In genomic region chr6:89410231-89411018, GRCh38 we compare ENCODE assay signal across 9 cellular contexts. TPM values are rescaled to one million over a fixed set of nuclear protein-coding genes. Genes with fewer than 3 reads are reported as not detected.
DNase-seq lines count a peak whose midpoint lies in the region; ATAC-seq and TF ChIP-seq lines count a peak whose summit lies in the region.
"Had no signal": no experiment of that assay in that cellular context is flagged by ENCODE, and none has a peak within 500 bp of the region (broad histone marks: within the 10 kb centered on the region; RNA-seq: fewer than 3 reads in every experiment).

No MANE protein-coding gene starts in this region.

- H3K9me3 Mint-ChIP-seq in activated naive CD4-positive, alpha-beta T cell treated with anti-CD3 and anti-CD28 coated beads, Interleukin-2, amount 50 U/mL, for 24 hours = no peaks in the 10 kb centered on the region
- H3K9me3 Mint-ChIP-seq in activated CD4-positive, alpha-beta memory T cell treated with anti-CD3 and anti-CD28 coated beads for 36 hours = no peaks in the 10 kb centered on the region
- H3K9me3 Mint-ChIP-seq in type B pancreatic cell = no peaks in the 10 kb centered on the region

- H3K9me3 ChIP-seq in left lung = no peaks in the 10 kb centered on the region
- H3K9me3 ChIP-seq: SJSA1 had no signal

- CTCF ChIA-PET in activated CD4-positive, alpha-beta memory T cell treated with anti-CD3 and anti-CD28 coated beads for 36 hours (lab: Charles Lee) = interaction anchor here (0.8 to 4.1 kb wide), 2 partner anchors 39 to 200 kb away, joined by 4 to 22 read pairs; no protein-coding TSS in a partner anchor

- no peak for DNase-seq in activated naive CD4-positive, alpha-beta T cell (lab: John Stamatoyannopoulos, UW)
- DNase-seq in activated CD4-positive, alpha-beta memory T cell treated with anti-CD3 and anti-CD28 coated beads for 36 hours = no peak
- DNase-seq in left lung (no peak), type B pancreatic cell (ENCODE audit: extremely low spot score, unreplicated experiment) (no peak), NCI-H510A (lab: John Stamatoyannopoulos, UW) (no peak)

- no peaks in the 10 kb centered on the region for H3K36me3 Mint-ChIP-seq in activated naive CD4-positive, alpha-beta T cell treated with anti-CD3 and anti-CD28 coated beads, Interleukin-2, amount 50 U/mL, for 24 hours
- no peaks in the 10 kb centered on the region for H3K36me3 Mint-ChIP-seq in activated CD4-positive, alpha-beta memory T cell treated with anti-CD3 and anti-CD28 coated beads for 36 hours
- H3K36me3 Mint-ChIP-seq in type B pancreatic cell = peaks cover 2% of the 10 kb centered on the region

- H3K27ac Mint-ChIP-seq in activated naive CD4-positive, alpha-beta T cell treated with anti-CD3 and anti-CD28 coated beads, Interleukin-2, amount 50 U/mL, for 24 hours = peak overlapping the region; percentile 74
- no peak overlapping the region for H3K27ac Mint-ChIP-seq in activated CD4-positive, alpha-beta memory T cell treated with anti-CD3 and anti-CD28 coated beads for 36 hours
- H3K27ac Mint-ChIP-seq in type B pancreatic cell = peak overlapping the region; percentile 57

- H3K27me3 ChIP-seq in left lung = no peaks in the 10 kb centered on the region

- no peaks in the 10 kb centered on the region for H3K36me3 ChIP-seq in left lung
- H3K36me3 ChIP-seq: SJSA1 had no signal

- peaks cover 8 to 52% of the 10 kb centered on the region in 2 donors for H3K4me1 ChIP-seq in left lung

- POLR2A ChIA-PET in activated CD4-positive, alpha-beta memory T cell treated with anti-CD3 and anti-CD28 coated beads for 36 hours (lab: Charles Lee) = interaction anchor here (0.5 to 1.5 kb wide), 2 partner anchors 29 to 447 kb away, joined by 3 to 5 read pairs; partner anchors contain the start of gene RNGTT

- intact Hi-C loops in activated CD4-positive, alpha-beta memory T cell treated with anti-CD3 and anti-CD28 coated beads for 36 hours (cut with micrococcal nuclease) = loop anchor here (2.0 kb wide), 1 partner anchor 330 kb away; the partner anchor contains the start of gene PNRC1
- intact Hi-C loops in left lung (cut with DNase I) = no loop called here

- peaks cover 2% of the 10 kb centered on the region for H3K27me3 Mint-ChIP-seq in activated naive CD4-positive, alpha-beta T cell treated with anti-CD3 and anti-CD28 coated beads, Interleukin-2, amount 50 U/mL, for 24 hours
- peaks cover 2% of the 10 kb centered on the region for H3K27me3 Mint-ChIP-seq in activated CD4-positive, alpha-beta memory T cell treated with anti-CD3 and anti-CD28 coated beads for 36 hours
- H3K27me3 Mint-ChIP-seq in type B pancreatic cell = peaks cover 41% of the 10 kb centered on the region

- no peak for ATAC-seq in left lung
- ATAC-seq in GM18505 (IDR thresholded peaks at IDR 0.05; ENCODE audit: unreplicated experiment) = no peak
- no peak for ATAC-seq in HG03097 (IDR thresholded peaks at IDR 0.05; ENCODE audit: low FRiP score, unreplicated experiment)

- peaks cover 22% of the 10 kb centered on the region for H3K4me1 Mint-ChIP-seq in activated naive CD4-positive, alpha-beta T cell treated with anti-CD3 and anti-CD28 coated beads, Interleukin-2, amount 50 U/mL, for 24 hours
- H3K4me1 Mint-ChIP-seq in activated CD4-positive, alpha-beta memory T cell treated with anti-CD3 and anti-CD28 coated beads for 36 hours (ENCODE audit: low read depth) = peaks cover 18% of the 10 kb centered on the region
- peaks cover 23% of the 10 kb centered on the region for H3K4me1 Mint-ChIP-seq in type B pancreatic cell (ENCODE audit: unreplicated experiment)

- peak overlapping the region; percentile 72 to 82 for H3K4me3 ChIP-seq in left lung

- no peak for TF ChIP-seq POLR2A in GM18505 (IDR thresholded peaks at IDR 0.05; ENCODE audit: borderline replicate concordance, extremely low read depth, insufficient read depth, insufficient read length)

- no peak for TF ChIP-seq CTCF in left lung (IDR thresholded peaks at IDR 0.05)
- TF ChIP-seq CTCF in type B pancreatic cell (conservative IDR thresholded peaks at IDR 0.05) = no peak

- peak overlapping the region in 1 of 2 donors; percentile 86 for H3K27ac ChIP-seq in left lung
- H3K27ac ChIP-seq: SJSA1 had no signal

- H3K4me3 Mint-ChIP-seq in activated naive CD4-positive, alpha-beta T cell treated with anti-CD3 and anti-CD28 coated beads, Interleukin-2, amount 50 U/mL, for 24 hours = peak overlapping the region; percentile 85
- H3K4me3 Mint-ChIP-seq in activated CD4-positive, alpha-beta memory T cell treated with anti-CD3 and anti-CD28 coated beads for 36 hours = peak overlapping the region; percentile 74
- peak overlapping the region; percentile 90 for H3K4me3 Mint-ChIP-seq in type B pancreatic cell

RNA-seq across cellular contexts. Expression of gene RRAGD, which starts 1.6 kb away (rescaled TPM):
- 10 to 100 TPM; 15.8 to 16.4 TPM for total RNA-seq in activated CD4-positive, alpha-beta memory T cell treated with anti-CD3 and anti-CD28 coated beads for 36 hours
- total RNA-seq in left lung (10 to 100 TPM; 43.2 to 47.6 TPM), type B pancreatic cell (ENCODE audit: low replicate concordance) (18.0 and 19.7 TPM in 2 replicates)
- total RNA-seq: SJSA1 had no signal

RNA-seq across cellular contexts. Expression of gene ANKRD6, which starts 22.5 kb away (rescaled TPM):
- 1 to 10 TPM; 3.1 to 4.0 TPM for total RNA-seq in activated CD4-positive, alpha-beta memory T cell treated with anti-CD3 and anti-CD28 coated beads for 36 hours
- total RNA-seq in left lung = 10 to 100 TPM; 14.1 to 22.1 TPM
- 33.0 and 34.0 TPM in 2 replicates for total RNA-seq in type B pancreatic cell (ENCODE audit: low replicate concordance)

RNA-seq across cellular contexts. Expression of gene UBE2J1, which starts 57.9 kb away (rescaled TPM):
- 10 to 100 TPM; 23.8 to 24.9 TPM for total RNA-seq in activated CD4-positive, alpha-beta memory T cell treated with anti-CD3 and anti-CD28 coated beads for 36 hours
- 10 to 100 TPM; 33.5 to 52.2 TPM for total RNA-seq in left lung
- 30.6 and 32.0 TPM in 2 replicates for total RNA-seq in type B pancreatic cell (ENCODE audit: low replicate concordance)
